ENCODE assay signal across 9 cellular contexts in genomic region chr1:223748405-223748772, GRCh38. TPM values are rescaled to one million over a fixed set of nuclear protein-coding genes. Genes with fewer than 3 reads are reported as not detected.
DNase-seq lines count a peak whose midpoint lies in the region; ATAC-seq, FAIRE-seq and TF ChIP-seq lines count a peak whose summit lies in the region.
"Had no signal": no experiment of that assay in that cellular context is flagged by ENCODE, and none has a peak within 500 bp of the region (broad histone marks: within the 10 kb centered on the region; RNA-seq: fewer than 3 reads in every experiment).

No MANE protein-coding gene starts in this region.

- H3K4me3 ChIP-seq in mesodermal cell (ENCODE audit: extremely low read depth, insufficient read depth, low read length, poor library complexity, severe bottlenecking) = no peak overlapping the region

- TF ChIP-seq CTCF in CD4-positive, alpha-beta T cell (IDR thresholded peaks at IDR 0.05) = no peak

- no peak overlapping the region for H3K27ac ChIP-seq in CD4-positive, alpha-beta T cell (ENCODE audit: low read depth, low read length)
- peak overlapping the region; percentile 78 for H3K27ac ChIP-seq in caudate nucleus (ENCODE audit: low read depth, low read length)
- H3K27ac ChIP-seq in mesodermal cell (ENCODE audit: low read depth, low read length, severe bottlenecking) = peak overlapping the region; percentile 79

- CTCF ChIA-PET in CD4-positive, alpha-beta T cell (lab: Charles Lee) = interaction anchor here (0.8 to 3.5 kb wide), 15 partner anchors 9 to 98 kb away, joined by 3 to 57 read pairs (median 6); partner anchors contain the start of genes CAPN2 and TP53BP2

- peaks cover 7% of the 10 kb centered on the region for H3K4me1 Mint-ChIP-seq in CD4-positive, alpha-beta T cell (ENCODE audit: low read depth)

- ATAC-seq in CD4-positive, alpha-beta T cell (ENCODE audit: poor library complexity) = no peak
- ATAC-seq in HG03175 (IDR thresholded peaks at IDR 0.05; ENCODE audit: unreplicated experiment) = peak; percentile 36
- ATAC-seq in HG02840 (IDR thresholded peaks at IDR 0.05; ENCODE audit: low FRiP score, unreplicated experiment) = no peak

- peaks cover 37% of the 10 kb centered on the region for H3K4me1 ChIP-seq in mesodermal cell (ENCODE audit: control insufficient read depth, insufficient read depth, low read length, poor library complexity, severe bottlenecking)

- H3K27me3 Mint-ChIP-seq in CD4-positive, alpha-beta T cell = no peaks in the 10 kb centered on the region

- peaks cover 96% of the 10 kb centered on the region for H3K36me3 ChIP-seq in mesodermal cell (ENCODE audit: control insufficient read depth, insufficient read depth, low read length)

- H3K27me3 ChIP-seq in CD4-positive, alpha-beta T cell (ENCODE audit: control insufficient read depth, insufficient read depth, low read length) = no peaks in the 10 kb centered on the region

- H3K36me3 Mint-ChIP-seq in CD4-positive, alpha-beta T cell (ENCODE audit: low read depth) = peaks cover 69% of the 10 kb centered on the region

- 46 to 62% methylated on average over 13 to 15 of the region's 18 CpGs for WGBS in mesodermal cell (ENCODE audit: insufficient coverage in 2 of 2), 2 experiments

- POLR2A ChIA-PET in CD4-positive, alpha-beta T cell (lab: Charles Lee) = interaction anchor here (1.0 to 2.1 kb wide), 7 partner anchors 30 to 98 kb away, joined by 3 to 20 read pairs (median 4); partner anchors contain the start of genes CAPN2 and TP53BP2

- intact Hi-C loops in CD4-positive, alpha-beta T cell (cut with DNase I, micrococcal nuclease) = loop anchor here (5.0 to 10.0 kb wide), 2 partner anchors 36 to 624 kb away; partner anchors contain the start of gene CAPN2 (in 1 of the 2)

- no peaks in the 10 kb centered on the region for H3K9me3 Mint-ChIP-seq in CD4-positive, alpha-beta T cell

- H3K27ac Mint-ChIP-seq in CD4-positive, alpha-beta T cell = peak overlapping the region; percentile 50

- FAIRE-seq in urothelium cell line (lab: Jason Lieb, UNC) = no peak
- FAIRE-seq: bronchial epithelial cell had no signal

- H3K4me3 Mint-ChIP-seq in CD4-positive, alpha-beta T cell = peak overlapping the region; percentile 82

- no peaks in the 10 kb centered on the region for H3K9me3 ChIP-seq in CD4-positive, alpha-beta T cell (ENCODE audit: control insufficient read depth, low read length)
- no peaks in the 10 kb centered on the region for H3K9me3 ChIP-seq in mesodermal cell (ENCODE audit: control insufficient read depth, low read length)

- DNase-seq in CD4-positive, alpha-beta T cell = no peak
- DNase-seq in caudate nucleus (lab: John Stamatoyannopoulos, UW) = peak in 1 of 61 donors; percentile 39
- DNase-seq in cerebellar nuclear complex (lab: John Stamatoyannopoulos, UW) = no peak
- no peak for DNase-seq in urothelium cell line (ENCODE audit: low spot score)
- DNase-seq in SIG-M5 treated with dmso at 0.1 percent for 504 hours (lab: John Stamatoyannopoulos, UW; ENCODE audit: unreplicated experiment) = no peak

RNA-seq across cellular contexts. Expression of gene CAPN2, which starts 36.0 kb away (rescaled TPM):
- total RNA-seq in CD4-positive, alpha-beta T cell = 100 to 1,000 TPM; 110 to 114 TPM
- 244 TPM for polyA plus RNA-seq in mesodermal cell (2013, experiment 1 of 2)
- 240 TPM for polyA plus RNA-seq in mesodermal cell (2013, experiment 2 of 2)
